Comparison of ENCODE assay signal across 9 cellular contexts in genomic region chr1:200040516-200041138, GRCh38. TPM values are rescaled to one million over a fixed set of nuclear protein-coding genes. Genes with fewer than 3 reads are reported as not detected.
A peak's percentile ranks its signal among the peaks of the same experiment; 100 is the strongest.
DNase-seq lines count a peak whose midpoint lies in the region; ATAC-seq and TF ChIP-seq lines count a peak whose summit lies in the region.
"Had no signal": no experiment of that assay in that cellular context is flagged by ENCODE, and none has a peak within 500 bp of the region (broad histone marks: within the 10 kb centered on the region; RNA-seq: fewer than 3 reads in every experiment).

No MANE protein-coding gene starts in this region.

- peaks cover 0 to 54% (median 31%) of the 10 kb centered on the region in 4 donors for H3K4me1 ChIP-seq in tibial artery

- TF ChIP-seq CTCF in cardiac fibroblast (IDR thresholded peaks at IDR 0.05; ENCODE audit: low read depth, low read length) = no peak
- no peak for TF ChIP-seq CTCF in tibial artery (IDR thresholded peaks at IDR 0.05)

- peaks cover 55% of the 10 kb centered on the region for H3K27me3 Mint-ChIP-seq in activated CD8-positive, alpha-beta memory T cell treated with anti-CD3 and anti-CD28 coated beads, Interleukin-2, amount 10 ng/mL, durations not matched to agents 7 days and 5 days

- H3K27ac Mint-ChIP-seq in activated CD8-positive, alpha-beta memory T cell treated with anti-CD3 and anti-CD28 coated beads, Interleukin-2, amount 10 ng/mL, durations not matched to agents 7 days and 5 days = no peak overlapping the region

- no peak overlapping the region for H3K27ac ChIP-seq in tibial artery

- intact Hi-C loops in tibial artery (cut with DNase I; ENCODE audit: low total_unique reads) = no loop called here

- H3K36me3 ChIP-seq in tibial artery = no peaks in the 10 kb centered on the region

- CTCF ChIA-PET in activated CD8-positive, alpha-beta memory T cell treated with anti-CD3 and anti-CD28 coated beads, Interleukin-2, amount 10 ng/mL, durations not matched to agents 7 days and 5 days (lab: Charles Lee) = no interaction called here

- no peaks in the 10 kb centered on the region for H3K9me3 ChIP-seq in tibial artery

- peak overlapping the region; percentile 33 to 51 for H3K4me3 ChIP-seq in cardiac fibroblast (replicated peaks in 1 of 2; ENCODE audit: low read depth in 2 of 2, low read length in 2 of 2)
- H3K4me3 ChIP-seq in tibial artery = peak overlapping the region; percentile 40 to 50

- peak; percentile 63 for DNase-seq in activated CD8-positive, alpha-beta memory T cell treated with anti-CD3 and anti-CD28 coated beads for 24 hours
- no peak for DNase-seq in activated CD8-positive, alpha-beta memory T cell treated with anti-CD3 and anti-CD28 coated beads, Interleukin-2, amount 10 ng/mL, durations not matched to agents 7 days and 5 days
- DNase-seq in cardiac fibroblast (ENCODE audit: low read depth in 2 of 2) (peak in 1 of 2 donors; percentile 35), lung microvascular endothelial cell (ENCODE audit: low read depth in 2 of 2) (peak; percentile 30 to 63), tibial artery (no peak), DMS114 treated with DMSO at 0.1 percent for 48 hours (lab: John Stamatoyannopoulos, UW; ENCODE audit: unreplicated experiment) (no peak)
- DNase-seq: ACHN had no signal

- peaks cover 0 to 97% of the 10 kb centered on the region in 2 donors for H3K27me3 ChIP-seq in tibial artery

- H3K4me1 Mint-ChIP-seq in activated CD8-positive, alpha-beta memory T cell treated with anti-CD3 and anti-CD28 coated beads, Interleukin-2, amount 10 ng/mL, durations not matched to agents 7 days and 5 days = peaks cover 16% of the 10 kb centered on the region

- no peaks in the 10 kb centered on the region for H3K9me3 Mint-ChIP-seq in activated CD8-positive, alpha-beta memory T cell treated with anti-CD3 and anti-CD28 coated beads, Interleukin-2, amount 10 ng/mL, durations not matched to agents 7 days and 5 days (ENCODE audit: low read depth)

- no peaks in the 10 kb centered on the region for H3K36me3 Mint-ChIP-seq in activated CD8-positive, alpha-beta memory T cell treated with anti-CD3 and anti-CD28 coated beads, Interleukin-2, amount 10 ng/mL, durations not matched to agents 7 days and 5 days

- no peak for ATAC-seq in activated CD8-positive, alpha-beta memory T cell treated with anti-CD3 and anti-CD28 coated beads, Interleukin-2, amount 10 ng/mL, durations not matched to agents 7 days and 5 days
- ATAC-seq in HG03571 (IDR thresholded peaks at IDR 0.05; ENCODE audit: unreplicated experiment) = no peak
- ATAC-seq in GM18511 (IDR thresholded peaks at IDR 0.05; ENCODE audit: unreplicated experiment) = no peak

- H3K4me3 Mint-ChIP-seq in activated CD8-positive, alpha-beta memory T cell treated with anti-CD3 and anti-CD28 coated beads, Interleukin-2, amount 10 ng/mL, durations not matched to agents 7 days and 5 days = no peak overlapping the region

RNA-seq across cellular contexts. Expression of gene NR5A2, which starts 13.1 kb away (rescaled TPM):
- under 1 TPM in 1 of 2 experiments, not detected in 1; 0.59 TPM for total RNA-seq in activated CD8-positive, alpha-beta memory T cell treated with anti-CD3 and anti-CD28 coated beads, Interleukin-2, amount 10 ng/mL, durations not matched to agents 7 days and 5 days
- total RNA-seq in lung microvascular endothelial cell = 3.4 and 7.2 TPM in 2 replicates

Comparison
In these comparisons a context has a peak if more than half of its experiments do, and no peak if none do; other contexts are left out.
1. DNase-seq: peak in activated CD8-positive, alpha-beta memory T cell treated with anti-CD3 and anti-CD28 coated beads for 24 hours (single experiment) and lung microvascular endothelial cell (2 of 2); none in activated CD8-positive, alpha-beta memory T cell treated with anti-CD3 and anti-CD28 coated beads, Interleukin-2, amount 10 ng/mL, durations not matched to agents 7 days and 5 days (single experiment), tibial artery (0 of 2) and DMS114 treated with DMSO at 0.1 percent for 48 hours (single experiment).